In genomic region chr1:167714098-167714850, GRCh38 we compare ENCODE assay signal across 8 cellular contexts. TPM values are rescaled to one million over a fixed set of nuclear protein-coding genes. Genes with fewer than 3 reads are reported as not detected.
DNase-seq lines count a peak whose midpoint lies in the region; ATAC-seq and TF ChIP-seq lines count a peak whose summit lies in the region.

No MANE protein-coding gene starts in this region.

- H3K27ac ChIP-seq in dorsolateral prefrontal cortex, result peak overlapping the region in 58 of 59 donors; percentile 10 to 91 (median 78)
- H3K27ac ChIP-seq in lung (ENCODE audit: low read depth in 1 of 2, low read length in 1 of 2), result peak overlapping the region; percentile 85 to 88

- H3K9me3 ChIP-seq in lung (ENCODE audit: control insufficient read depth in 2 of 2, insufficient read depth in 1 of 2, low read length in 1 of 2), result no peaks in the 10 kb centered on the region

- H3K36me3 ChIP-seq in lung (ENCODE audit: control insufficient read depth in 2 of 2, insufficient read depth in 2 of 2, low read length in 2 of 2), result no peaks in the 10 kb centered on the region

- H3K4me1 ChIP-seq in lung (ENCODE audit: control insufficient read depth in 2 of 2, insufficient read depth in 2 of 2, low read length in 2 of 2), result no peaks in the 10 kb centered on the region

- no peaks in the 10 kb centered on the region for H3K27me3 ChIP-seq in dorsolateral prefrontal cortex
- H3K27me3 ChIP-seq in lung (ENCODE audit: control insufficient read depth, insufficient read depth), result no peaks in the 10 kb centered on the region

- peaks cover 13 to 15% (median 14%) of the 10 kb centered on the region in 3 donors for H3K27me3 Mint-ChIP-seq in CD14-positive monocyte (ENCODE audit: low read depth in 3 of 3)

- ATAC-seq in GM19397 (IDR thresholded peaks at IDR 0.05; ENCODE audit: unreplicated experiment) (peak; percentile 59), HG03558 (IDR thresholded peaks at IDR 0.05; ENCODE audit: extremely low read depth, unreplicated experiment) (peak; percentile 22), lung (ENCODE audit: insufficient read depth, low FRiP score) (peak; percentile 85)

- intact Hi-C loops in CD14-positive monocyte (cut with micrococcal nuclease) (no loop called here), dorsolateral prefrontal cortex (cut with DNase I) (loop anchor here (2.0 kb wide), 2 partner anchors 89 to 223 kb away; partner anchors contain the start of genes DCAF6 (in 1 of the 2) and MPC2 (in 1 of the 2))

- H3K4me1 Mint-ChIP-seq in CD14-positive monocyte, result peaks cover 35% of the 10 kb centered on the region

- H3K36me3 Mint-ChIP-seq in CD14-positive monocyte, result no peaks in the 10 kb centered on the region

- H3K27ac Mint-ChIP-seq in CD14-positive monocyte, result peak overlapping the region; percentile 25 to 85 (median 60)

- WGBS in lung, 2 donors, result 0% methylated on average over 63 to 65 of the region's 65 CpGs

- no peaks in the 10 kb centered on the region for H3K9me3 Mint-ChIP-seq in CD14-positive monocyte

- peak; percentile 78 for DNase-seq in CD14-positive monocyte (ENCODE audit: low spot score)
- DNase-seq in NCI-H748 (lab: John Stamatoyannopoulos, UW; ENCODE audit: unreplicated experiment), result peak; percentile 88
- DNase-seq in activated CD4-positive, alpha-beta T cell treated with anti-CD3 and anti-CD28 coated beads, Interleukin-2, amount 50 U/mL, for 48 hours, result peak; percentile 95
- DNase-seq in dorsolateral prefrontal cortex, result peak; percentile 86 to 95 (median 92)
- DNase-seq in lung (ENCODE audit: low spot score), result peak; percentile 90
- peak; percentile 87 to 91 (median 89) for DNase-seq in stimulated activated CD4-positive, alpha-beta T cell treated with anti-CD3 and anti-CD28 coated beads, TNF-alpha, amount 100 ng/mL, for 24 hours (ENCODE audit: low read depth in 3 of 3)

- H3K4me3 ChIP-seq in dorsolateral prefrontal cortex (peak overlapping the region; percentile 64 to 94 (median 84)), lung (peak overlapping the region; percentile 45)

- TF ChIP-seq CTCF in CD14-positive monocyte (IDR thresholded peaks at IDR 0.05) (no peak), dorsolateral prefrontal cortex (IDR thresholded peaks at IDR 0.05 in 54 of 56, conservative IDR thresholded peaks at IDR 0.05 in 2 of 56; ENCODE audit: low read depth in 1 of 56, partially characterized antibody in 56 of 56) (peak in 21 of 56 donors; percentile 4 to 59 (median 20)), lung (IDR thresholded peaks at IDR 0.05; ENCODE audit: control extremely low read depth, extremely low read depth) (no peak)

- H3K4me3 Mint-ChIP-seq in CD14-positive monocyte, result peak overlapping the region; percentile 93 to 95

RNA-seq across cellular contexts. Expression of gene MPZL1, which starts 7.5 kb away (rescaled TPM):
- polyA plus RNA-seq in CD14-positive monocyte, result 10 to 100 TPM; 61.8 to 63.6 TPM
- total RNA-seq in dorsolateral prefrontal cortex, result 10 to 100 TPM; 23.8 to 52.3 (median 34.9) TPM
- 100 to 1,000 TPM in 1 of 2 donors, 10 to 100 TPM in 1; 89.9 to 116 TPM for total RNA-seq in lung
- 10 to 100 TPM; 25.3 to 64.1 TPM for polyA plus RNA-seq in lung

Comparison
In these comparisons a context has a peak if more than half of its experiments do, and no peak if none do; other contexts are left out.
1. Peak in every context shown above with its lines: DNase-seq, ATAC-seq, H3K4me3 ChIP-seq and H3K27ac ChIP-seq.
2. ATAC-seq: peak in every context shown above with its lines; median percentile 85 in lung; 59 in GM19397; 22 in HG03558.
3. intact Hi-C loops: an anchor here in dorsolateral prefrontal cortex (2.0 kb wide); none called in CD14-positive monocyte.